24 cellular contexts compared by ENCODE assay signal in genomic region chr20:15658295-15658694, GRCh38.
"Had no signal": no experiment of that assay in that cellular context is flagged by ENCODE, and none has a peak within 500 bp of the region (broad histone marks: within the 10 kb centered on the region; RNA-seq: fewer than 3 reads in every experiment).

No MANE protein-coding gene starts in this region.

- H3K4me3 ChIP-seq: cardiac muscle cell, prostate gland, uterus had no signal

- H3K9me3 ChIP-seq: prostate gland, uterus had no signal

- H3K36me3 Mint-ChIP-seq: activated naive CD8-positive, alpha-beta T cell treated with anti-CD3 and anti-CD28 coated beads, Interleukin-2, amount 10 ng/mL, durations not matched to agents 7 days and 5 days; naive B cell had no signal

- H3K36me3 ChIP-seq: cardiac muscle cell, prostate gland, uterus had no signal

- H3K27me3 Mint-ChIP-seq: activated CD4-positive, alpha-beta memory T cell treated with anti-CD3 and anti-CD28 coated beads, Interleukin-2, amount 10 ng/mL, durations not matched to agents 7 days and 5 days; activated CD4-positive, alpha-beta T cell treated with anti-CD3 and anti-CD28 coated beads, Interleukin-2, amount 10 ng/mL, durations not matched to agents 24 days and 14 days; activated naive CD8-positive, alpha-beta T cell treated with anti-CD3 and anti-CD28 coated beads, Interleukin-2, amount 10 ng/mL, durations not matched to agents 7 days and 5 days; dendritic cell treated with granulocyte-macrophage colony-stimulating factor and Interleukin-4, amounts not matched to agents 40 ng/mL and 50 ng/mL, for 4 days; stimulated activated naive CD8-positive, alpha-beta T cell treated with anti-CD3 and anti-CD28 coated beads, Interleukin-15, amount 100 ng/mL, for 72 hours had no signal

- DNase-seq: activated CD4-positive, alpha-beta memory T cell treated with anti-CD3 and anti-CD28 coated beads, Interleukin-2, amount 10 ng/mL, durations not matched to agents 7 days and 5 days; activated CD4-positive, alpha-beta T cell treated with anti-CD3 and anti-CD28 coated beads, Interleukin-2, amount 10 ng/mL, durations not matched to agents 24 days and 14 days; activated effector memory CD4-positive, alpha-beta T cell treated with Interleukin-2 at 50 U/mL for 16 hours; activated naive CD4-positive, alpha-beta T cell treated with anti-CD3 and anti-CD28 coated beads for 36 hours; activated naive CD8-positive, alpha-beta T cell treated with anti-CD3 and anti-CD28 coated beads, Interleukin-2, amount 10 ng/mL, durations not matched to agents 7 days and 5 days; activated T-cell treated with anti-CD3 and anti-CD28 coated beads, Interleukin-2, amount 50 U/mL, for 72 hours; effector CD8-positive, alpha-beta T cell; erythroblast; foreskin fibroblast; glutamatergic neuron; islet precursor cell; left cardiac atrium; mesendoderm; naive B cell; right cardiac atrium; stimulated activated CD4-positive, alpha-beta T cell treated with anti-CD3 and anti-CD28 coated beads, Interleukin-12 subunit alpha, Interleukin-12 subunit beta, amount 100 ng/mL, for 4 hours; stimulated activated naive CD8-positive, alpha-beta T cell treated with anti-CD3 and anti-CD28 coated beads, Interleukin-15, amount 100 ng/mL, for 72 hours; trophoblast cell; uterus had no signal

- H3K27me3 ChIP-seq: cardiac muscle cell, uterus had no signal

- H3K27ac ChIP-seq: cardiac muscle cell, prostate gland, uterus, VCaP had no signal

- H3K9me3 Mint-ChIP-seq: activated CD4-positive, alpha-beta T cell treated with anti-CD3 and anti-CD28 coated beads, Interleukin-2, amount 10 ng/mL, durations not matched to agents 24 days and 14 days; dendritic cell treated with granulocyte-macrophage colony-stimulating factor and Interleukin-4, amounts not matched to agents 40 ng/mL and 50 ng/mL, for 4 days; stimulated activated naive CD8-positive, alpha-beta T cell treated with anti-CD3 and anti-CD28 coated beads, Interleukin-15, amount 100 ng/mL, for 72 hours had no signal

- ATAC-seq: activated CD4-positive, CD25-positive, alpha-beta regulatory T cell treated with anti-CD3 and anti-CD28 coated beads, Interleukin-2, amount 50 U/mL, for 24 hours; activated T-cell treated with anti-CD3 and anti-CD28 coated beads, Interleukin-2, amount 50 U/mL, for 72 hours; left cardiac atrium; right cardiac atrium; stimulated activated naive CD8-positive, alpha-beta T cell treated with anti-CD3 and anti-CD28 coated beads, Interleukin-15, amount 100 ng/mL, for 72 hours had no signal

- H3K4me1 Mint-ChIP-seq: activated CD4-positive, alpha-beta memory T cell treated with anti-CD3 and anti-CD28 coated beads, Interleukin-2, amount 10 ng/mL, durations not matched to agents 7 days and 5 days; activated CD4-positive, alpha-beta T cell treated with anti-CD3 and anti-CD28 coated beads, Interleukin-2, amount 10 ng/mL, durations not matched to agents 24 days and 14 days; activated naive CD8-positive, alpha-beta T cell treated with anti-CD3 and anti-CD28 coated beads, Interleukin-2, amount 10 ng/mL, durations not matched to agents 7 days and 5 days; stimulated activated naive CD8-positive, alpha-beta T cell treated with anti-CD3 and anti-CD28 coated beads, Interleukin-15, amount 100 ng/mL, for 72 hours had no signal

- H3K27ac Mint-ChIP-seq: activated CD4-positive, alpha-beta memory T cell treated with anti-CD3 and anti-CD28 coated beads, Interleukin-2, amount 10 ng/mL, durations not matched to agents 7 days and 5 days; activated CD4-positive, alpha-beta T cell treated with anti-CD3 and anti-CD28 coated beads, Interleukin-2, amount 10 ng/mL, durations not matched to agents 24 days and 14 days; activated naive CD4-positive, alpha-beta T cell treated with anti-CD3 and anti-CD28 coated beads for 36 hours; activated naive CD8-positive, alpha-beta T cell treated with anti-CD3 and anti-CD28 coated beads, Interleukin-2, amount 10 ng/mL, durations not matched to agents 7 days and 5 days; activated T-cell treated with anti-CD3 and anti-CD28 coated beads, Interleukin-2, amount 50 U/mL, for 72 hours; dendritic cell treated with granulocyte-macrophage colony-stimulating factor and Interleukin-4, amounts not matched to agents 40 ng/mL and 50 ng/mL, for 4 days; naive B cell; stimulated activated naive CD8-positive, alpha-beta T cell treated with anti-CD3 and anti-CD28 coated beads, Interleukin-15, amount 100 ng/mL, for 72 hours had no signal

- H3K4me1 ChIP-seq: prostate gland, uterus had no signal

- H3K4me3 Mint-ChIP-seq: activated CD4-positive, alpha-beta memory T cell treated with anti-CD3 and anti-CD28 coated beads, Interleukin-2, amount 10 ng/mL, durations not matched to agents 7 days and 5 days; activated CD4-positive, alpha-beta T cell treated with anti-CD3 and anti-CD28 coated beads, Interleukin-2, amount 10 ng/mL, durations not matched to agents 24 days and 14 days; activated naive CD4-positive, alpha-beta T cell treated with anti-CD3 and anti-CD28 coated beads for 36 hours; activated naive CD8-positive, alpha-beta T cell treated with anti-CD3 and anti-CD28 coated beads, Interleukin-2, amount 10 ng/mL, durations not matched to agents 7 days and 5 days; activated T-cell treated with anti-CD3 and anti-CD28 coated beads, Interleukin-2, amount 50 U/mL, for 72 hours; dendritic cell treated with granulocyte-macrophage colony-stimulating factor and Interleukin-4, amounts not matched to agents 40 ng/mL and 50 ng/mL, for 4 days; naive B cell; stimulated activated naive CD8-positive, alpha-beta T cell treated with anti-CD3 and anti-CD28 coated beads, Interleukin-15, amount 100 ng/mL, for 72 hours had no signal
